Comparison of ENCODE assay signal across 13 cellular contexts in the genomic region with DNA sequence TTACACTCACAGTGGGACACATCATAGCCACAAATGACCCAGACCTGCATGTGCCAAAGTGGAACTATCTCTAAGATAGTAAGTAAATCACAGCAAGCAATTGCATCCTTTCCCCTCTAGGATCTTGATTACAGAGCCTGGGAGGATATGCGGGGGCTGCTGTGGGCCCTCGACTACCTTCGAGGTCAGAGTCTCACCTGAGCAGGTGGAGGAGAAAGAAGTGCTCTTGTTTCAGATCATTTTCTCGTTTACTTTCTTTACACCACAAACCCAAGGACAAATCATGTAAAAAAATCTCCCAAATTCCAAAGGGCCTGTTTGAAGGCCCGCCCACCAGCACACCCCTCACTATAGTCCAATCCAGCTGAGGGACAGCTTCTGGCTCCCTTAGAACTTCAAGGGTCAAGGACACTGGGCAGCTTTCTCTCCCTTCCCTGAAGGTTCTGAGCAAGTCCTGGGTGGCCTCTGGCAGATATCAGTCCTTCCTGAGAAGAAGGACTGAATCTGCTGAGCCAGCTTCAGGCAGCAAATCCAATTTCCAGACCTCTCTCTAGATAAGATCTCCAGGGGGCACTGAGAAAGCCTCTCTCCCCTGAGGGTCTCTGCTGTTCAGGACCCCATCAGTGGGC. TPM values are rescaled to one million over a fixed set of nuclear protein-coding genes. Genes with fewer than 3 reads are reported as not detected.
A peak's percentile ranks its signal among the peaks of the same experiment; 100 is the strongest.
DNase-seq lines count a peak whose midpoint lies in the region; ATAC-seq, FAIRE-seq and TF ChIP-seq lines count a peak whose summit lies in the region.
"Had no signal": no experiment of that assay in that cellular context is flagged by ENCODE, and none has a peak within 500 bp of the region (broad histone marks: within the 10 kb centered on the region; RNA-seq: fewer than 3 reads in every experiment).

No MANE protein-coding gene starts in this region.

- no peak overlapping the region for H3K18ac ChIP-seq in IMR-90 (ENCODE audit: low read depth, low read length)

- H2AK5ac ChIP-seq in IMR-90 (ENCODE audit: low read depth, low read length): no peak overlapping the region

- H3K9me1 ChIP-seq in IMR-90 (ENCODE audit: insufficient read depth, low read length): peaks cover 25% of the 10 kb centered on the region

- no peak overlapping the region for H2AFZ ChIP-seq in IMR-90 (replicated peaks; ENCODE audit: low read length, poor library complexity)

- no peaks in the 10 kb centered on the region for H3K27me3 Mint-ChIP-seq in CD4-positive, alpha-beta T cell
- no peaks in the 10 kb centered on the region for H3K27me3 Mint-ChIP-seq in effector memory CD8-positive, alpha-beta T cell

- TF ChIP-seq CTCF in CD4-positive, alpha-beta T cell (IDR thresholded peaks at IDR 0.05): no peak
- TF ChIP-seq CTCF in IMR-90 (conservative IDR thresholded peaks at IDR 0.05; ENCODE audit: low read depth, low read length): no peak
- no peak for TF ChIP-seq CTCF in ovary (IDR thresholded peaks at IDR 0.05)
- no peak for TF ChIP-seq CTCF in D721Med (IDR thresholded peaks at IDR 0.05; ENCODE audit: insufficient read depth, missing control alignments)

- no peak overlapping the region for H2AK9ac ChIP-seq in IMR-90 (replicated peaks; ENCODE audit: low read depth, low read length, poor library complexity)

- peak overlapping the region; percentile 68 for H3K4me3 Mint-ChIP-seq in CD4-positive, alpha-beta T cell
- no peak overlapping the region for H3K4me3 Mint-ChIP-seq in effector memory CD8-positive, alpha-beta T cell

- dilution Hi-C loops in IMR-90 (cut with HindIII; ENCODE audit: low sequenced_read_pairs, unreplicated experiment): no loop called here

- no peak for TF ChIP-seq RAD21 in IMR-90 (IDR thresholded peaks at IDR 0.05; ENCODE audit: low read length)

- peaks cover 6% of the 10 kb centered on the region for H3K4me1 ChIP-seq in IMR-90 (ENCODE audit: control insufficient read depth, insufficient read depth, low read length)
- H3K4me1 ChIP-seq in ovary (ENCODE audit: insufficient read depth): peaks cover 33% of the 10 kb centered on the region

- H3K56ac ChIP-seq in IMR-90 (ENCODE audit: extremely low read depth, insufficient read depth, low read length): no peak overlapping the region; the same call in 1 of the 2 replicates

- peaks cover 11% of the 10 kb centered on the region for H3K36me3 ChIP-seq in IMR-90 (ENCODE audit: control insufficient read depth, insufficient read depth, low read length)
- no peaks in the 10 kb centered on the region for H3K36me3 ChIP-seq in ovary

- no peak overlapping the region for H3K4me2 ChIP-seq in IMR-90 (ENCODE audit: low read depth, low read length)

- no peak overlapping the region for H3K14ac ChIP-seq in IMR-90 (replicated peaks; ENCODE audit: low read depth, low read length)

- H3K9me3 ChIP-seq in CD4-positive, alpha-beta T cell (ENCODE audit: control insufficient read depth, low read length): no peaks in the 10 kb centered on the region
- H3K9me3 ChIP-seq in IMR-90 (ENCODE audit: control insufficient read depth, insufficient read depth, low read length): no peaks in the 10 kb centered on the region
- H3K9me3 ChIP-seq in ovary: no peaks in the 10 kb centered on the region
- H3K9me3 ChIP-seq: left lung had no signal

- H3K4me3 ChIP-seq in IMR-90 (ENCODE audit: insufficient read depth, low read depth, low read length): no peak overlapping the region
- H3K4me3 ChIP-seq in ovary: no peak overlapping the region
- H3K4me3 ChIP-seq: left lung had no signal

- H2BK20ac ChIP-seq in IMR-90 (ENCODE audit: low read depth, low read length): no peak overlapping the region

- POLR2A ChIA-PET in CD4-positive, alpha-beta T cell (lab: Charles Lee): interaction anchor here (0.8 kb wide), 1 partner anchor 13 kb away, joined by 4 read pairs; no protein-coding TSS in a partner anchor
- POLR2A ChIA-PET in IMR-90 (lab: Charles Lee; ENCODE audit: unreplicated experiment): no interaction called here

- no peak overlapping the region for H3K23ac ChIP-seq in IMR-90 (ENCODE audit: low read depth, low read length)

- intact Hi-C loops in CD4-positive, alpha-beta T cell (cut with DNase I, micrococcal nuclease): loop anchor here in 1 of 2 experiments (5.0 kb wide), 2 partner anchors 38 to 73 kb away; a partner anchor contains a TSS
- intact Hi-C loops in IMR-90 (cut with micrococcal nuclease): no loop called here
- intact Hi-C loops in ovary (cut with DNase I): loop anchor here in 1 of 4 donors (5.0 kb wide), 1 partner anchor 58 kb away; a partner anchor contains a TSS

- BruUV-seq in IMR-90 (replicated peaks; lab: Mats Ljungman, UMichigan): no TSS peak

- H2BK5ac ChIP-seq in IMR-90 (ENCODE audit: low read depth, low read length, poor library complexity, severe bottlenecking): no peak overlapping the region

- TF ChIP-seq EP300 in ovary (IDR thresholded peaks at IDR 0.05): no peak

- no peak overlapping the region for H4K5ac ChIP-seq in IMR-90 (ENCODE audit: low read depth, low read length)

- ATAC-seq in CD4-positive, alpha-beta T cell (ENCODE audit: poor library complexity): no peak
- ATAC-seq in IMR-90 (ENCODE audit: low read depth) (no peak), HG03095 (IDR thresholded peaks at IDR 0.05; ENCODE audit: unreplicated experiment) (no peak)
- ATAC-seq in effector memory CD8-positive, alpha-beta T cell (replicated peaks): no peak
- ATAC-seq: left lung had no signal

- no peak overlapping the region for H2BK120ac ChIP-seq in IMR-90 (ENCODE audit: low read depth, low read length)

- peaks cover 10 to 78% of the 10 kb centered on the region in 2 experiments for H3K79me1 ChIP-seq in IMR-90 (ENCODE audit: low read depth in 1 of 2, low read length in 2 of 2)

- CTCF ChIA-PET in CD4-positive, alpha-beta T cell (lab: Charles Lee): interaction anchor here (1.7 kb wide), 1 partner anchor 11 kb away, joined by 5 read pairs; no protein-coding TSS in a partner anchor
- CTCF ChIA-PET in IMR-90 (lab: Yijun Ruan, JAX): no interaction called here

- no peak for FAIRE-seq in D721Med (lab: Jason Lieb, UNC)
- FAIRE-seq: frontal cortex had no signal

- no peak overlapping the region for H3K9ac ChIP-seq in IMR-90 (ENCODE audit: low read depth, low read length)

- peak overlapping the region; percentile 98 for H3K27ac Mint-ChIP-seq in CD4-positive, alpha-beta T cell
- peak overlapping the region; percentile 83 to 85 for H3K27ac Mint-ChIP-seq in effector memory CD8-positive, alpha-beta T cell

- no peaks in the 10 kb centered on the region for H3K27me3 ChIP-seq in CD4-positive, alpha-beta T cell (ENCODE audit: control insufficient read depth, insufficient read depth, low read length)
- H3K27me3 ChIP-seq in IMR-90 (ENCODE audit: control insufficient read depth, insufficient read depth, low read length): no peaks in the 10 kb centered on the region
- no peaks in the 10 kb centered on the region for H3K27me3 ChIP-seq in ovary
- H3K27me3 ChIP-seq: left lung had no signal

- peaks cover 66% of the 10 kb centered on the region for H4K20me1 ChIP-seq in IMR-90 (ENCODE audit: insufficient read depth, low read length)

- no peaks in the 10 kb centered on the region for H3K9me3 Mint-ChIP-seq in CD4-positive, alpha-beta T cell
- H3K9me3 Mint-ChIP-seq in effector memory CD8-positive, alpha-beta T cell: no peaks in the 10 kb centered on the region

- H3K27ac ChIP-seq in CD4-positive, alpha-beta T cell (ENCODE audit: low read depth, low read length): no peak overlapping the region
- H3K27ac ChIP-seq in IMR-90 (ENCODE audit: insufficient read depth, low read length) (no peak overlapping the region), ovary (peak overlapping the region; percentile 77 to 95)

- H2BK15ac ChIP-seq in IMR-90 (ENCODE audit: low read depth, low read length): 0 out of 3 replicates have a peak overlapping the region, but pooled peaks have one; percentile 5

- H4K91ac ChIP-seq in IMR-90 (ENCODE audit: insufficient read depth, low read depth, low read length): no peak overlapping the region

- in situ Hi-C loops in IMR-90 (cut with MboI; ENCODE audit: low sequenced_read_pairs): no loop called here

- H4K8ac ChIP-seq in IMR-90 (ENCODE audit: low read depth in 2 of 2, low read length in 2 of 2): no peak overlapping the region

- H3K4me1 Mint-ChIP-seq in CD4-positive, alpha-beta T cell (ENCODE audit: low read depth): peaks cover 84% of the 10 kb centered on the region
- peaks cover 64 to 67% of the 10 kb centered on the region in 2 donors for H3K4me1 Mint-ChIP-seq in effector memory CD8-positive, alpha-beta T cell (ENCODE audit: low read depth in 2 of 2)

- 67% methylated on average over 1 of the region's 5 CpGs; no CpG with 5 or more reads in 1 of the 2 experiments for WGBS in IMR-90 (ENCODE audit: extremely low coverage in 2 of 2, insufficient read length in 1 of 2), 2 experiments
- WGBS in ovary, 3 donors: 7 to 28% (median 8%) methylated on average over 5 of the region's 5 CpGs

- DNase-seq in CD4-positive, alpha-beta T cell: no peak
- DNase-seq in IMR-90 (no peak), ovary (peak; percentile 74 to 90 (median 83)), NCI-H2171 (lab: John Stamatoyannopoulos, UW) (no peak), dermis blood vessel endothelial cell (no peak), D721Med (ENCODE audit: insufficient read length, low spot score) (no peak)
- no peak for DNase-seq in effector memory CD8-positive, alpha-beta T cell
- DNase-seq: activated naive CD4-positive, alpha-beta T cell treated with anti-CD3 and anti-CD28 coated beads, Interleukin-2, amount 50 U/mL, for 16 hours; left lung; NCI-H526; SIG-M5 had no signal

- no peak overlapping the region for H3K4ac ChIP-seq in IMR-90 (ENCODE audit: low read depth, low read length)

- TF ChIP-seq POLR2A in IMR-90 (IDR thresholded peaks at IDR 0.05; ENCODE audit: low read depth, low read length) (no peak), ovary (IDR thresholded peaks at IDR 0.05) (peak; percentile 38)

- peaks cover 13% of the 10 kb centered on the region for H3K36me3 Mint-ChIP-seq in CD4-positive, alpha-beta T cell (ENCODE audit: low read depth)
- peaks cover 16% of the 10 kb centered on the region for H3K36me3 Mint-ChIP-seq in effector memory CD8-positive, alpha-beta T cell (ENCODE audit: insufficient read depth)

RNA-seq across cellular contexts. Expression of a gene that starts 5.6 kb away (rescaled TPM):
- total RNA-seq in CD4-positive, alpha-beta T cell: 10 to 100 TPM; 17.8 to 20.7 TPM
- total RNA-seq in IMR-90 (2012; rRNA removed) (13.9 and 16.0 TPM in 2 replicates), ovary (100 to 1,000 TPM in 1 of 7 donors, 10 to 100 TPM in 6; 22.9 to 104 (median 83.2) TPM), dermis blood vessel endothelial cell (20.4 and 57.0 TPM in 2 replicates)
- polyA plus RNA-seq in IMR-90 (2012; rRNA removed) (29.9 and 30.6 TPM in 2 replicates), ovary (10 to 100 TPM; 23.0 to 52.9 TPM)
- polyA plus RNA-seq in IMR-90 (2012; cell fraction: cytosol; rRNA removed): 19.7 and 29.3 TPM in 2 replicates
- polyA plus RNA-seq in IMR-90 (2012; cell fraction: nucleus; rRNA removed; ENCODE audit: low replicate concordance): 49.8 and 78.6 TPM in 2 replicates

RNA-seq across cellular contexts. Expression of a gene that starts 17.6 kb away (rescaled TPM):
- total RNA-seq in CD4-positive, alpha-beta T cell: 10 to 100 TPM; 25.6 to 26.0 TPM
- 10.3 and 11.7 TPM in 2 replicates for total RNA-seq in IMR-90 (2012; rRNA removed)
- polyA plus RNA-seq in IMR-90 (2012; rRNA removed): 78.9 and 94.1 TPM in 2 replicates
- polyA plus RNA-seq in IMR-90 (2012; cell fraction: cytosol; rRNA removed): 66.7 and 93.2 TPM in 2 replicates
- polyA plus RNA-seq in IMR-90 (2012; cell fraction: nucleus; rRNA removed; ENCODE audit: low replicate concordance): 24.5 and 29.7 TPM in 2 replicates
- 10 to 100 TPM; 20.0 to 49.3 (median 37.8) TPM for total RNA-seq in ovary
- 10 to 100 TPM; 22.0 to 43.2 TPM for polyA plus RNA-seq in ovary
- 9.9 and 13.0 TPM in 2 replicates for total RNA-seq in dermis blood vessel endothelial cell

RNA-seq across cellular contexts. Expression of a gene that starts 56.7 kb away (rescaled TPM):
- total RNA-seq in CD4-positive, alpha-beta T cell: 1 to 10 TPM; 1.5 to 1.8 TPM
- total RNA-seq in IMR-90 (2012; rRNA removed) (49.8 and 63.3 TPM in 2 replicates), ovary (100 to 1,000 TPM in 1 of 7 donors, 10 to 100 TPM in 6; 39.9 to 113 (median 56.8) TPM), dermis blood vessel endothelial cell (105 and 192 TPM in 2 replicates)
- polyA plus RNA-seq in IMR-90 (2012; rRNA removed) (64.6 and 147 TPM in 2 replicates), ovary (10 to 100 TPM in 1 of 2 donors, not detected in 1; 54.1 TPM)
- polyA plus RNA-seq in IMR-90 (2012; cell fraction: cytosol; rRNA removed): 167 and 245 TPM in 2 replicates
- 42.8 and 99.5 TPM in 2 replicates for polyA plus RNA-seq in IMR-90 (2012; cell fraction: nucleus; rRNA removed; ENCODE audit: low replicate concordance)

Comparison
In these comparisons a context has a peak if more than half of its experiments do, and no peak if none do; other contexts are left out.
1. DNase-seq: peak in ovary (5 of 5); none in CD4-positive, alpha-beta T cell (0 of 10), IMR-90 (single experiment), effector memory CD8-positive, alpha-beta T cell (0 of 3), NCI-H2171 (single experiment), dermis blood vessel endothelial cell (single experiment) and D721Med (single experiment).
2. H3K27ac ChIP-seq: peak in ovary (2 of 2); none in CD4-positive, alpha-beta T cell (single experiment) and IMR-90 (single experiment).
3. RNA of a gene that starts 56.7 kb away (total RNA-seq): 105 to 192 TPM in dermis blood vessel endothelial cell, 39.9 to 113 TPM in ovary and 49.8 to 63.3 TPM in IMR-90; 1.5 to 1.8 TPM in CD4-positive, alpha-beta T cell; every median in the first group is over 10 times any median in the second.